In genomic region chr2:142176941-142177340, GRCh38 we compare ENCODE assay signal across 20 cellular contexts.
"Had no signal": no experiment of that assay in that cellular context is flagged by ENCODE, and none has a peak within 500 bp of the region (broad histone marks: within the 10 kb centered on the region; RNA-seq: fewer than 3 reads in every experiment).

No MANE protein-coding gene starts in this region.

- H3K9ac ChIP-seq: parathyroid adenoma had no signal

- H3K4me3 ChIP-seq: esophagus muscularis mucosa, gastrocnemius medialis, heart right ventricle, left ventricle myocardium inferior, lower lobe of right lung, prostate gland, right lobe of liver, skin epidermis, stomach, thoracic aorta, transverse colon had no signal

- H3K36me3 ChIP-seq: esophagus muscularis mucosa, gastrocnemius medialis, heart right ventricle, left ventricle myocardium inferior, lower lobe of right lung, prostate gland, right lobe of liver, stomach, thoracic aorta, transverse colon had no signal

- H3K9me3 ChIP-seq: esophagus muscularis mucosa, gastrocnemius medialis, heart right ventricle, left ventricle myocardium inferior, lower lobe of right lung, prostate gland, right lobe of liver, stomach, thoracic aorta, transverse colon had no signal

- ATAC-seq: gastrocnemius medialis, heart right ventricle, lower lobe of right lung, natural killer cell, right lobe of liver had no signal

- H3K4me1 ChIP-seq: esophagus muscularis mucosa, gastrocnemius medialis, heart right ventricle, left ventricle myocardium inferior, lower lobe of right lung, parathyroid adenoma, prostate gland, stomach, transverse colon had no signal

- H3K27ac ChIP-seq: epithelial cell of prostate, esophagus muscularis mucosa, gastrocnemius medialis, heart right ventricle, left ventricle myocardium inferior, lower lobe of right lung, parathyroid adenoma, prostate gland, right lobe of liver, skin epidermis, stomach, thoracic aorta, transverse colon had no signal

- H3K4me3 Mint-ChIP-seq: memory B cell, mesothelial cell of epicardium, natural killer cell had no signal

- H3K27me3 Mint-ChIP-seq: memory B cell had no signal

- H3K36me3 Mint-ChIP-seq: memory B cell, mesothelial cell of epicardium, natural killer cell had no signal

- H3K9me3 Mint-ChIP-seq: memory B cell had no signal

- H3K27ac Mint-ChIP-seq: memory B cell, mesothelial cell of epicardium, natural killer cell had no signal

- DNase-seq: effector memory CD4-positive, alpha-beta T cell; gastrocnemius medialis; heart right ventricle; islet precursor cell; left ventricle myocardium inferior; lower lobe of right lung; natural killer cell; right lobe of liver; stimulated activated naive CD4-positive, alpha-beta T cell; stomach; substantia nigra; transverse colon had no signal

- H3K4me1 Mint-ChIP-seq: memory B cell, natural killer cell had no signal

- H3K27me3 ChIP-seq: esophagus muscularis mucosa, gastrocnemius medialis, right lobe of liver, stomach, transverse colon had no signal
